Comparison of ENCODE assay signal across 22 cellular contexts in genomic region chr20:4645621-4646020, GRCh38. TPM values are rescaled to one million over a fixed set of nuclear protein-coding genes. Genes with fewer than 3 reads are reported as not detected.
DNase-seq lines count a peak whose midpoint lies in the region; ATAC-seq and TF ChIP-seq lines count a peak whose summit lies in the region.
"Had no signal": no experiment of that assay in that cellular context is flagged by ENCODE, and none has a peak within 500 bp of the region (broad histone marks: within the 10 kb centered on the region; RNA-seq: fewer than 3 reads in every experiment).

No MANE protein-coding gene starts in this region.

- DNase-seq in GM03348 (ENCODE audit: low spot score), result no peak
- no peak for DNase-seq in progenitor cell of endocrine pancreas (ENCODE audit: low spot score, unreplicated experiment)
- DNase-seq in WTC11 (ENCODE audit: low spot score), result no peak
- DNase-seq: 8988T; ACHN; BE2C; C1 segment of cervical spinal cord; CD4-positive, alpha-beta memory T cell; CD4-positive, CD25-positive, alpha-beta regulatory T cell; CD8-positive, alpha-beta memory T cell; COR-L47; DMS 273 treated with DMSO at 0.1 percent for 48 hours; DMS153; DMS53; DMS79; DND-41; GF-D8 had no signal

- H3K9me3 Mint-ChIP-seq in progenitor cell of endocrine pancreas (ENCODE audit: low read depth) (peaks cover 18% of the 10 kb centered on the region), WTC11 (peaks cover 52% of the 10 kb centered on the region)

- POLR2A ChIA-PET in HEK293 (lab: Yijun Ruan, JAX), result no interaction called here
- POLR2A ChIA-PET in WTC11 (lab: Charles Lee), result no interaction called here

- H3K4me3 ChIP-seq in HEK293 (ENCODE audit: low read depth, low read length), result no peak overlapping the region
- 0 out of 2 replicates have a peak overlapping the region, but pooled peaks have one; percentile 3 for H3K4me3 ChIP-seq in iPS-18c (ENCODE audit: insufficient read depth, low read depth, low read length)
- H3K4me3 ChIP-seq: BLaER1, GM12878 had no signal

- CTCF ChIA-PET in HEK293 (lab: Yijun Ruan, JAX) (no interaction called here), WTC11 (lab: Charles Lee) (no interaction called here)

- no peak overlapping the region for H3K27ac ChIP-seq in HEK293 (ENCODE audit: extremely low read depth, low read depth, low read length)
- H3K27ac ChIP-seq: BLaER1 had no signal

- no peaks in the 10 kb centered on the region for H3K27me3 Mint-ChIP-seq in progenitor cell of endocrine pancreas
- peaks cover 5% of the 10 kb centered on the region; the same call in 1 of the 2 replicates for H3K27me3 Mint-ChIP-seq in WTC11 (ENCODE audit: low read depth)
- H3K27me3 Mint-ChIP-seq: CD4-positive, CD25-positive, alpha-beta regulatory T cell; CD8-positive, alpha-beta memory T cell had no signal

- H3K4me3 Mint-ChIP-seq in progenitor cell of endocrine pancreas (ENCODE audit: low read depth) (no peak overlapping the region), WTC11 (no peak overlapping the region)
- H3K4me3 Mint-ChIP-seq: CD14-positive monocyte; CD4-positive, alpha-beta memory T cell; CD4-positive, CD25-positive, alpha-beta regulatory T cell; CD8-positive, alpha-beta memory T cell had no signal

- no peaks in the 10 kb centered on the region for H3K36me3 Mint-ChIP-seq in progenitor cell of endocrine pancreas (ENCODE audit: insufficient read depth)
- peaks cover 32% of the 10 kb centered on the region for H3K36me3 Mint-ChIP-seq in WTC11

- no peak overlapping the region for H3K27ac Mint-ChIP-seq in progenitor cell of endocrine pancreas
- H3K27ac Mint-ChIP-seq in WTC11, result no peak overlapping the region
- H3K27ac Mint-ChIP-seq: CD14-positive monocyte; CD4-positive, alpha-beta memory T cell; CD4-positive, CD25-positive, alpha-beta regulatory T cell; CD8-positive, alpha-beta memory T cell had no signal

- no peaks in the 10 kb centered on the region for H3K4me1 ChIP-seq in HEK293 (ENCODE audit: control insufficient read depth, insufficient read depth, low read length)
- H3K4me1 ChIP-seq: BE2C, BLaER1 had no signal

- H3K36me3 ChIP-seq in HEK293 (ENCODE audit: control insufficient read depth in 2 of 2, insufficient read depth in 1 of 2, low read length in 2 of 2), result no peaks in the 10 kb centered on the region
- H3K36me3 ChIP-seq: BE2C, BLaER1 had no signal

- ATAC-seq in WTC11, result no peak
- ATAC-seq: GM12878 had no signal

- H3K9me3 ChIP-seq in HEK293 (ENCODE audit: control insufficient read depth, insufficient read depth, low read depth, low read length) (no peaks in the 10 kb centered on the region), iPS-18c (ENCODE audit: control insufficient read depth, insufficient read depth, low read length) (peaks cover 13% of the 10 kb centered on the region)
- H3K9me3 ChIP-seq: BE2C had no signal

- H3K4me1 Mint-ChIP-seq in progenitor cell of endocrine pancreas (ENCODE audit: low read depth), result no peaks in the 10 kb centered on the region
- no peaks in the 10 kb centered on the region for H3K4me1 Mint-ChIP-seq in WTC11
- H3K4me1 Mint-ChIP-seq: CD14-positive monocyte; CD8-positive, alpha-beta memory T cell had no signal

- no peak for TF ChIP-seq CTCF in HEK293 (tag by site-specific recombination; IDR thresholded peaks at IDR 0.05)
- TF ChIP-seq CTCF in progenitor cell of endocrine pancreas (IDR thresholded peaks at IDR 0.05; ENCODE audit: unreplicated experiment), result no peak
- TF ChIP-seq CTCF in WTC11 (IDR thresholded peaks at IDR 0.05), result no peak

TF ChIP-seq in HEK293, 187 proteins besides CTCF, POLR2A, EP300 and RAD21:
- TF ChIP-seq ZNF473 (tag by site-specific recombination; IDR thresholded peaks at IDR 0.05) (no peak), ZNF585B (tag by site-specific recombination; IDR thresholded peaks at IDR 0.05) (0 out of 2 replicates have a peak, but pooled peaks have one; percentile 0)

TF ChIP-seq in WTC11, 78 proteins besides CTCF, POLR2A, EP300 and RAD21 (continues in another document):
- TF ChIP-seq E2F1 (CRISPR knock-in tag; IDR thresholded peaks at IDR 0.05) (no peak), ZNF512 (CRISPR knock-in tag; IDR thresholded peaks at IDR 0.05; ENCODE audit: borderline replicate concordance) (no peak), ETV6 (CRISPR knock-in tag; IDR thresholded peaks at IDR 0.05) (no peak), OVOL2 (CRISPR knock-in tag; IDR thresholded peaks at IDR 0.05; ENCODE audit: borderline replicate concordance) (no peak), MXD4 (CRISPR knock-in tag; IDR thresholded peaks at IDR 0.05; ENCODE audit: borderline replicate concordance) (no peak), GABPB1 (CRISPR knock-in tag; IDR thresholded peaks at IDR 0.05) (no peak), ATF3 (CRISPR knock-in tag; conservative IDR thresholded peaks at IDR 0.05) (no peak), ATF2 (CRISPR knock-in tag; IDR thresholded peaks at IDR 0.05; ENCODE audit: borderline replicate concordance, low read depth) (no peak), ESRRA (CRISPR knock-in tag; IDR thresholded peaks at IDR 0.05; ENCODE audit: borderline replicate concordance) (no peak), ZNF232 (CRISPR knock-in tag; IDR thresholded peaks at IDR 0.05) (no peak), ERG (CRISPR knock-in tag; IDR thresholded peaks at IDR 0.05) (no peak), FOXP1 (CRISPR knock-in tag; IDR thresholded peaks at IDR 0.05; ENCODE audit: borderline replicate concordance) (no peak), ZNF425 (CRISPR knock-in tag; conservative IDR thresholded peaks at IDR 0.05) (no peak)

RNA-seq across cellular contexts. Expression of gene PRNP, which starts 40.6 kb away (rescaled TPM):
- total RNA-seq in progenitor cell of endocrine pancreas (14.5 and 16.9 TPM in 2 replicates), WTC11 (2021) (14.8 to 16.8 TPM (median 15.6 TPM) in 3 replicates)
